ENCODE assay signal across 8 cellular contexts in the genomic region with DNA sequence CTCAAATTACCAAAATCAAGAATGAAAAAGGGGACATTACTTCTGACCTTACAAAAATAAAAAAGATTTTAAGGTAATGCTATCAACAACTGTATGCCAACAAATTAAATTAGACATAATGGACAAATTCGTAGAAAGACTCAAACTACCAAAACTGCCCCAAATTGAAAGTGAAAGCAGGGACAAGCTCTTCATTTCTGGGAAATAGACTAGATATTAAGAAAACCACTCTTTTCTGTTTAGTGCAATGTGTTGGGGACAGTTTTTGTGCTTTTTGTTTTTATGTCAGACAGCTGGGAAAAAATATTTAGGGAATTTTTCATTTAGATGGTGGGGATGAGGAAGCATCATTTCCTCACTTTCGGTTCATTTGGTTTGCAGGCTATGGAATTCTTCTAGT. TPM values are rescaled to one million over a fixed set of nuclear protein-coding genes. Genes with fewer than 3 reads are reported as not detected.
DNase-seq lines count a peak whose midpoint lies in the region; ATAC-seq, FAIRE-seq and TF ChIP-seq lines count a peak whose summit lies in the region.

No MANE protein-coding gene starts in this region.

- TF ChIP-seq CTCF in GM20000 (IDR thresholded peaks at IDR 0.05; ENCODE audit: extremely low read depth, missing control alignments): no peak

- peak overlapping the region; percentile 77 to 86 (median 82) for H3K4me3 Mint-ChIP-seq in T-cell

- peaks cover 4 to 14% (median 11%) of the 10 kb centered on the region in 3 donors for H3K9me3 Mint-ChIP-seq in T-cell

- POLR2A ChIA-PET in T-cell (lab: Charles Lee): interaction anchor here (0.5 to 0.7 kb wide), 4 partner anchors 14 to 162 kb away, joined by 3 to 7 read pairs (median 3); no protein-coding TSS in a partner anchor

- peak; percentile 75 for FAIRE-seq in GM19239 (lab: Jason Lieb, UNC)

- DNase-seq in GM19239 (ENCODE audit: insufficient read length, low spot score) (no peak), T-cell (no peak), fibroblast of peridontal ligament (ENCODE audit: extremely low read depth) (peak; percentile 35), cerebellar nuclear complex (lab: John Stamatoyannopoulos, UW) (no peak), hepatic stellate cell (ENCODE audit: low spot score) (no peak), GM20000 (ENCODE audit: low spot score) (no peak)
- DNase-seq in stimulated activated CD4-positive, alpha-beta T cell treated with anti-CD3 and anti-CD28 coated beads, Interleukin-4, amount 100 ng/mL, for 1 hour: no peak

- ATAC-seq in T-cell (replicated peaks in 1 of 4): no peak

- H3K27ac Mint-ChIP-seq in T-cell: peak overlapping the region; percentile 87 to 97

- peak overlapping the region in 5 of 7 experiments; percentile 5 to 22 (median 13) for H3K4me3 ChIP-seq in skin epidermis

- peak overlapping the region in 15 of 21 experiments; percentile 11 to 89 (median 52) for H3K27ac ChIP-seq in skin epidermis

- CTCF ChIA-PET in T-cell (lab: Charles Lee): interaction anchor here (0.6 to 2.1 kb wide), 12 partner anchors 11 to 365 kb away, joined by 3 to 7 read pairs (median 4); a partner anchor contains a TSS

- peaks cover 25 to 33% (median 32%) of the 10 kb centered on the region in 3 donors for H3K4me1 Mint-ChIP-seq in T-cell

- peaks cover 4% of the 10 kb centered on the region for H3K36me3 Mint-ChIP-seq in T-cell

- no peaks in the 10 kb centered on the region for H3K27me3 Mint-ChIP-seq in T-cell

RNA-seq across cellular contexts. Expression of a gene that starts 4.9 kb away (rescaled TPM):
- 10 to 100 TPM; 29.5 to 57.8 (median 53.5) TPM for total RNA-seq in T-cell

RNA-seq across cellular contexts. Expression of a gene that starts 47.3 kb away (rescaled TPM):
- 10 to 100 TPM; 26.7 to 52.0 (median 39.2) TPM for total RNA-seq in T-cell

RNA-seq across cellular contexts. Expression of a gene that starts 56.0 kb away (rescaled TPM):
- total RNA-seq in T-cell: 100 to 1,000 TPM in 4 of 5 donors, 10 to 100 TPM in 1; 82.2 to 226 (median 186) TPM
